Comparison of ENCODE assay signal across 1 cellular context in genomic region chr6:112145080-112145573, GRCh38.
TF ChIP-seq lines count a peak whose summit lies in the region.

No MANE protein-coding gene starts in this region.

TF ChIP-seq in HepG2, 621 proteins besides CTCF, POLR2A, EP300 and RAD21 (continued from another document and continues in another):
- TF ChIP-seq GRHL1 (CRISPR knock-in tag; conservative IDR thresholded peaks at IDR 0.05), result no peak
- TF ChIP-seq ZNF563 (CRISPR knock-in tag; IDR thresholded peaks at IDR 0.05), result no peak
- TF ChIP-seq ZNF512B (CRISPR knock-in tag; IDR thresholded peaks at IDR 0.05; ENCODE audit: borderline replicate concordance), result peak; percentile 88; the same call in 1 of the 2 replicates
- TF ChIP-seq ZBTB38 (CRISPR knock-in tag; IDR thresholded peaks at IDR 0.05), result no peak
- TF ChIP-seq SOX13 (IDR thresholded peaks at IDR 0.05), result peak; percentile 67; the same call in 1 of the 2 replicates
- peak in 1 of 2 experiments; percentile 96; a peak in 2 of 4 replicates for TF ChIP-seq SOX13 (CRISPR knock-in tag; conservative IDR thresholded peaks at IDR 0.05 in 1 of 2, IDR thresholded peaks at IDR 0.05 in 1 of 2)
- 0 out of 2 replicates have a peak, but pooled peaks have one; percentile 17 for TF ChIP-seq RCOR2 (CRISPR knock-in tag; IDR thresholded peaks at IDR 0.05)
- no peak for TF ChIP-seq SOX6 (IDR thresholded peaks at IDR 0.05)
- TF ChIP-seq SOX6 (CRISPR knock-in tag; IDR thresholded peaks at IDR 0.05), result peak; percentile 97
- no peak for TF ChIP-seq CEBPB (IDR thresholded peaks at IDR 0.05; ENCODE audit: borderline replicate concordance, low read depth, low read length)
- TF ChIP-seq MLX (CRISPR knock-in tag; IDR thresholded peaks at IDR 0.05), result peak; percentile 96
- TF ChIP-seq ZNF292 (CRISPR knock-in tag; IDR thresholded peaks at IDR 0.05; ENCODE audit: borderline replicate concordance, low read depth), result peak; percentile 58; the same call in 1 of the 2 replicates
- TF ChIP-seq ZNF605 (CRISPR knock-in tag; IDR thresholded peaks at IDR 0.05), result 0 out of 2 replicates have a peak, but pooled peaks have one; percentile 34
- TF ChIP-seq ZNF235 (CRISPR knock-in tag; IDR thresholded peaks at IDR 0.05; ENCODE audit: borderline replicate concordance), result no peak
- TF ChIP-seq MED1 (CRISPR knock-in tag; IDR thresholded peaks at IDR 0.05), result peak; percentile 16; the same call in 1 of the 2 replicates
- no peak for TF ChIP-seq CHD4 (IDR thresholded peaks at IDR 0.05; ENCODE audit: borderline replicate concordance, low read length)
- peak; percentile 64; the same call in 1 of the 2 replicates for TF ChIP-seq SMYD3 (CRISPR knock-in tag; IDR thresholded peaks at IDR 0.05)
- peak; percentile 37 for TF ChIP-seq ZNF407 (CRISPR knock-in tag; IDR thresholded peaks at IDR 0.05; ENCODE audit: not compliant biosample characterization)
- peak; percentile 100 for TF ChIP-seq ZSCAN31 (CRISPR knock-in tag; IDR thresholded peaks at IDR 0.05; ENCODE audit: low read depth)
- peak; percentile 64 for TF ChIP-seq ARID5B (CRISPR knock-in tag; IDR thresholded peaks at IDR 0.05)
- no peak for TF ChIP-seq SUZ12 (IDR thresholded peaks at IDR 0.05; ENCODE audit: low read depth, low read length)
- no peak for TF ChIP-seq JDP2 (CRISPR knock-in tag; IDR thresholded peaks at IDR 0.05; ENCODE audit: borderline replicate concordance)
- TF ChIP-seq PRDM4 (CRISPR knock-in tag; IDR thresholded peaks at IDR 0.05; ENCODE audit: borderline replicate concordance), result no peak
- 0 out of 2 replicates have a peak, but pooled peaks have one; percentile 34 for TF ChIP-seq ZNF556 (CRISPR knock-in tag; IDR thresholded peaks at IDR 0.05; ENCODE audit: borderline replicate concordance)
- no peak for TF ChIP-seq PHF20 (CRISPR knock-in tag; IDR thresholded peaks at IDR 0.05)
- no peak for TF ChIP-seq GABPA (IDR thresholded peaks at IDR 0.05; ENCODE audit: low read depth, low read length)
- TF ChIP-seq GABPA (CRISPR knock-in tag; IDR thresholded peaks at IDR 0.05; ENCODE audit: low read depth), result no peak
- no peak for TF ChIP-seq PAX8 (CRISPR knock-in tag; IDR thresholded peaks at IDR 0.05; ENCODE audit: borderline replicate concordance)
- no peak for TF ChIP-seq ZFP1 (CRISPR knock-in tag; IDR thresholded peaks at IDR 0.05)
- TF ChIP-seq STAG1 (CRISPR knock-in tag; IDR thresholded peaks at IDR 0.05), result 0 out of 2 replicates have a peak, but pooled peaks have one; percentile 17
- peak; percentile 75; the same call in 1 of the 2 replicates for TF ChIP-seq ZNF225 (CRISPR knock-in tag; IDR thresholded peaks at IDR 0.05)
- peak; percentile 28 for TF ChIP-seq FOSL2 (CRISPR knock-in tag; IDR thresholded peaks at IDR 0.05)
- TF ChIP-seq FIP1L1 (IDR thresholded peaks at IDR 0.05; ENCODE audit: borderline replicate concordance, insufficient read depth, low read depth, low read length), result no peak
- TF ChIP-seq MYNN (CRISPR knock-in tag; IDR thresholded peaks at IDR 0.05; ENCODE audit: low read depth), result no peak
- peak; percentile 38; the same call in 1 of the 2 replicates for TF ChIP-seq IKZF5 (CRISPR knock-in tag; IDR thresholded peaks at IDR 0.05)
- TF ChIP-seq ZNF20 (CRISPR knock-in tag; IDR thresholded peaks at IDR 0.05), result no peak
- TF ChIP-seq ZNF446 (CRISPR knock-in tag; IDR thresholded peaks at IDR 0.05), result no peak
- peak; percentile 18 for TF ChIP-seq YY1 (IDR thresholded peaks at IDR 0.05; ENCODE audit: insufficient read depth, insufficient replicate concordance, low read depth, low read length)
- peak; percentile 49; the same call in 1 of the 2 replicates for TF ChIP-seq SPEN (CRISPR knock-in tag; IDR thresholded peaks at IDR 0.05; ENCODE audit: low read depth)
